15 cellular contexts compared by ENCODE assay signal in the genomic region with DNA sequence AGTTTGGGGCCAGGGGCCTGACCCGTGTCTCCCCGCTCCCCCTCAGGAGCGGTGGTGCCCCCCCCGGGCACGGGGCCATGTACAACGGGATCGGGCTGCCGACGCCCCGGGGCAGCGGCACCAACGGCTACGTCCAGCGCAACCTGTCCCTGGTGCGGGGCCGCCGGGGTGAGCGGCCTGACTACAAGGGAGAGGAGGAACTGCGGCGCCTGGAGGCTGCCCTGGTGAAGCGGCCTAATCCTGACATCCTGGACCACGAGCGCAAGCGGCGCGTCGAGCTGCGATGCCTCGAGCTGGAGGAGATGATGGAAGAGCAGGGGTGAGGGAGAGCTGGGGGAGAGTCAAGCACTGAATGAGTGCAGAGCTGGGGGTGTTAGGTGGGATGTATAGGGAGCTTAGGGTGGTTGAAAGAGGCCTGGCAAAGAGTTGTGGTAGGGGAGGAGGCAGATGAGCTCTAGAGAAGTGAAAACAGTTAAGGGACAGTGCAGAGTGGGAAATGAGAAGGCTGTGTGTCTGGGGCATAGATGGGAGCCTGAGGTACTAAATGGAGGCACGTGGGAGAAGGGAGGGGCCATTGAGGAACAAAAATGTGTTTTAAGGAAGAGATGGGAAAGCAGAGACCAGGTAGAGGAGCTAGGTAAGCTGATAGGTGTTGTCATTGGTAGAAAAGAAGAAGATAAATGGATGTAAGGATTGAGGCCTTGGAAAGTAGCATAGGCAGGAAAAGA. TPM values are rescaled to one million over a fixed set of nuclear protein-coding genes. Genes with fewer than 3 reads are reported as not detected.
DNase-seq lines count a peak whose midpoint lies in the region; ATAC-seq and TF ChIP-seq lines count a peak whose summit lies in the region.
"Had no signal": no experiment of that assay in that cellular context is flagged by ENCODE, and none has a peak within 500 bp of the region (broad histone marks: within the 10 kb centered on the region; RNA-seq: fewer than 3 reads in every experiment).

No MANE protein-coding gene starts in this region.

- H3K36me3 ChIP-seq in ovary = no peaks in the 10 kb centered on the region

- DNase-seq in activated naive CD4-positive, alpha-beta T cell treated with anti-CD3 and anti-CD28 coated beads for 36 hours = no peak
- DNase-seq in activated naive CD4-positive, alpha-beta T cell treated with anti-CD3 and anti-CD28 coated beads, Interleukin-2, amount 50 U/mL, for 16 hours = no peak
- DNase-seq in RWPE1 (ENCODE audit: low spot score) = no peak
- no peak for DNase-seq in immature natural killer cell
- no peak for DNase-seq in stimulated activated naive B cell treated with anti-CD40 and anti-IgM and Interleukin-4, amounts not matched to agents 10 μg/mL and 1 μg/mL and 100 μg/mL, for 72 hours
- DNase-seq in NCI-H526 (lab: John Stamatoyannopoulos, UW) = no peak
- no peak for DNase-seq in SK-N-DZ (ENCODE audit: low spot score)
- DNase-seq in ovary = no peak
- DNase-seq: central memory CD4-positive, alpha-beta T cell; esophagus squamous epithelium; NCI-H510A; RPMI8226; small intestine had no signal

- H3K27me3 Mint-ChIP-seq in activated naive CD4-positive, alpha-beta T cell treated with anti-CD3 and anti-CD28 coated beads for 36 hours (ENCODE audit: low read depth) = no peaks in the 10 kb centered on the region
- H3K27me3 Mint-ChIP-seq in immature natural killer cell (ENCODE audit: low read depth in 3 of 3) = peaks cover 18 to 29% (median 28%) of the 10 kb centered on the region in 3 donors
- no peaks in the 10 kb centered on the region for H3K27me3 Mint-ChIP-seq in stimulated activated naive B cell treated with anti-CD40 and anti-IgM and Interleukin-4, amounts not matched to agents 10 μg/mL and 1 μg/mL and 100 μg/mL, for 72 hours

- H3K36me3 Mint-ChIP-seq in activated naive CD4-positive, alpha-beta T cell treated with anti-CD3 and anti-CD28 coated beads for 36 hours (ENCODE audit: low read depth) = peaks cover 75% of the 10 kb centered on the region
- peaks cover 38 to 45% (median 40%) of the 10 kb centered on the region in 3 donors for H3K36me3 Mint-ChIP-seq in immature natural killer cell
- peaks cover 74 to 84% of the 10 kb centered on the region in 2 donors for H3K36me3 Mint-ChIP-seq in stimulated activated naive B cell treated with anti-CD40 and anti-IgM and Interleukin-4, amounts not matched to agents 10 μg/mL and 1 μg/mL and 100 μg/mL, for 72 hours

- H3K27ac ChIP-seq in RWPE1 = peak overlapping the region; percentile 39
- H3K27ac ChIP-seq in ovary = no peak overlapping the region
- H3K27ac ChIP-seq: esophagus squamous epithelium had no signal

- H3K27me3 ChIP-seq in ovary = no peaks in the 10 kb centered on the region
- H3K27me3 ChIP-seq: esophagus squamous epithelium had no signal

- no peak overlapping the region for H3K4me3 Mint-ChIP-seq in activated naive CD4-positive, alpha-beta T cell treated with anti-CD3 and anti-CD28 coated beads for 36 hours
- H3K4me3 Mint-ChIP-seq in immature natural killer cell = peak overlapping the region in 1 of 5 donors; percentile 16
- peak overlapping the region; percentile 0 to 5 for H3K4me3 Mint-ChIP-seq in stimulated activated naive B cell treated with anti-CD40 and anti-IgM and Interleukin-4, amounts not matched to agents 10 μg/mL and 1 μg/mL and 100 μg/mL, for 72 hours

- no peaks in the 10 kb centered on the region for H3K9me3 ChIP-seq in ovary
- H3K9me3 ChIP-seq: esophagus squamous epithelium had no signal

- no peak for ATAC-seq in stimulated activated naive B cell treated with anti-CD40 and anti-IgM and Interleukin-4, amounts not matched to agents 10 μg/mL and 1 μg/mL and 100 μg/mL, for 72 hours (replicated peaks)

- CTCF ChIA-PET in activated naive CD4-positive, alpha-beta T cell treated with anti-CD3 and anti-CD28 coated beads for 36 hours (lab: Charles Lee) = interaction anchor here (1.4 kb wide), 1 partner anchor 19 kb away, joined by 5 read pairs; no protein-coding TSS in a partner anchor
- CTCF ChIA-PET in RWPE1 (lab: Yijun Ruan, JAX) = no interaction called here

- no peak overlapping the region for H3K4me3 ChIP-seq in ovary

- no peak for TF ChIP-seq POLR2A in ovary (IDR thresholded peaks at IDR 0.05)

- no peak for TF ChIP-seq EP300 in ovary (IDR thresholded peaks at IDR 0.05)

- TF ChIP-seq CTCF in RWPE1 (conservative IDR thresholded peaks at IDR 0.05; ENCODE audit: low read depth) (no peak), ovary (IDR thresholded peaks at IDR 0.05) (no peak)

- H3K9me3 Mint-ChIP-seq in activated naive CD4-positive, alpha-beta T cell treated with anti-CD3 and anti-CD28 coated beads for 36 hours = no peaks in the 10 kb centered on the region
- no peaks in the 10 kb centered on the region for H3K9me3 Mint-ChIP-seq in immature natural killer cell
- peaks cover 0 to under 1% of the 10 kb centered on the region in 2 donors for H3K9me3 Mint-ChIP-seq in stimulated activated naive B cell treated with anti-CD40 and anti-IgM and Interleukin-4, amounts not matched to agents 10 μg/mL and 1 μg/mL and 100 μg/mL, for 72 hours

- peaks cover 25% of the 10 kb centered on the region for H3K4me1 ChIP-seq in ovary (ENCODE audit: insufficient read depth)

- intact Hi-C loops in activated naive CD4-positive, alpha-beta T cell treated with anti-CD3 and anti-CD28 coated beads for 36 hours (cut with micrococcal nuclease) = no loop called here
- intact Hi-C loops in ovary (cut with DNase I) = no loop called here

- peak overlapping the region; percentile 20 for H3K27ac Mint-ChIP-seq in activated naive CD4-positive, alpha-beta T cell treated with anti-CD3 and anti-CD28 coated beads for 36 hours
- peak overlapping the region in 4 of 6 donors; percentile 13 to 90 (median 76) for H3K27ac Mint-ChIP-seq in immature natural killer cell
- H3K27ac Mint-ChIP-seq in stimulated activated naive B cell treated with anti-CD40 and anti-IgM and Interleukin-4, amounts not matched to agents 10 μg/mL and 1 μg/mL and 100 μg/mL, for 72 hours = peak overlapping the region; percentile 49

- POLR2A ChIA-PET in RWPE1 (lab: Yijun Ruan, JAX; ENCODE audit: low non-redundant PET) = interaction anchor here (0.7 kb wide), 1 partner anchor 12 kb away, joined by 3 read pairs; no protein-coding TSS in a partner anchor

- H3K4me1 Mint-ChIP-seq in activated naive CD4-positive, alpha-beta T cell treated with anti-CD3 and anti-CD28 coated beads for 36 hours (ENCODE audit: low read depth) = peaks cover 52% of the 10 kb centered on the region
- H3K4me1 Mint-ChIP-seq in immature natural killer cell = peaks cover 59 to 63% of the 10 kb centered on the region in 2 donors
- peaks cover 42 to 83% of the 10 kb centered on the region in 2 donors for H3K4me1 Mint-ChIP-seq in stimulated activated naive B cell treated with anti-CD40 and anti-IgM and Interleukin-4, amounts not matched to agents 10 μg/mL and 1 μg/mL and 100 μg/mL, for 72 hours

- WGBS in ovary, 3 donors = 81 to 90% (median 82%) methylated on average over 30 of the region's 30 CpGs

RNA-seq across cellular contexts. Expression of a gene that starts 4.0 kb away (rescaled TPM):
- total RNA-seq in activated naive CD4-positive, alpha-beta T cell treated with anti-CD3 and anti-CD28 coated beads for 36 hours = 100 to 1,000 TPM; 607 to 649 TPM
- polyA plus RNA-seq in immature natural killer cell = 100 to 1,000 TPM in 1 of 3 donors, 10 to 100 TPM in 2; 11.5 to 113 (median 24.2) TPM
- polyA plus RNA-seq in SK-N-DZ (2014; cell fraction: cytosol; rRNA removed) = 30.2 and 43.2 TPM in 2 replicates
- polyA plus RNA-seq in SK-N-DZ (2014; cell fraction: nucleus; rRNA removed) = 483 and 895 TPM in 2 replicates
- 100 to 1,000 TPM; 300 to 736 (median 470) TPM for total RNA-seq in ovary
- 100 to 1,000 TPM; 524 to 602 TPM for polyA plus RNA-seq in ovary

RNA-seq across cellular contexts. Expression of a gene that starts 20.6 kb away (rescaled TPM):
- total RNA-seq in activated naive CD4-positive, alpha-beta T cell treated with anti-CD3 and anti-CD28 coated beads for 36 hours = 100 to 1,000 TPM; 177 to 189 TPM
- polyA plus RNA-seq in immature natural killer cell = 100 to 1,000 TPM; 252 to 523 (median 328) TPM
- polyA plus RNA-seq in SK-N-DZ (2014; cell fraction: cytosol; rRNA removed) = 449 and 479 TPM in 2 replicates
- polyA plus RNA-seq in SK-N-DZ (2014; cell fraction: nucleus; rRNA removed) = 255 and 331 TPM in 2 replicates
- 100 to 1,000 TPM; 136 to 498 (median 172) TPM for total RNA-seq in ovary
- 100 to 1,000 TPM in 1 of 2 donors, 1 to 10 TPM in 1; 8.9 to 385 TPM for polyA plus RNA-seq in ovary

RNA-seq across cellular contexts. Expression of a gene that starts 30.9 kb away (rescaled TPM):
- total RNA-seq in activated naive CD4-positive, alpha-beta T cell treated with anti-CD3 and anti-CD28 coated beads for 36 hours = under 1 TPM; 0.12 to 0.17 TPM
- polyA plus RNA-seq in immature natural killer cell (1 to 10 TPM in 2 of 3 donors, not detected in 1; 1.1 to 4.0 TPM), ovary (not detected)
- 0.09 and 0.15 TPM in 2 replicates for polyA plus RNA-seq in SK-N-DZ (2014; cell fraction: cytosol; rRNA removed)
- polyA plus RNA-seq in SK-N-DZ (2014; cell fraction: nucleus; rRNA removed) = 0.21 TPM in 1 of 2 replicates, not detected in the other
- 10 to 100 TPM in 1 of 7 donors, 1 to 10 TPM in 1, under 1 TPM in 3, not detected in 2; 0.36 to 26.8 (median 0.82) TPM for total RNA-seq in ovary
- total RNA-seq: esophagus squamous epithelium, myocyte, ureter had no signal
- polyA plus RNA-seq: small intestine had no signal

RNA-seq across cellular contexts. Expression of a gene that starts 36.4 kb away (rescaled TPM):
- total RNA-seq in activated naive CD4-positive, alpha-beta T cell treated with anti-CD3 and anti-CD28 coated beads for 36 hours = 1 to 10 TPM; 1.7 to 2.4 TPM
- polyA plus RNA-seq in immature natural killer cell (under 1 TPM in 1 of 3 donors, not detected in 2; 0.18 TPM), ovary (1 to 10 TPM in 1 of 2 donors, not detected in 1; 1.3 TPM)
- 2.8 and 3.2 TPM in 2 replicates for polyA plus RNA-seq in SK-N-DZ (2014; cell fraction: cytosol; rRNA removed)
- polyA plus RNA-seq in SK-N-DZ (2014; cell fraction: nucleus; rRNA removed) = 1.5 TPM in 2 replicates
- total RNA-seq in ovary = 1 to 10 TPM in 3 of 7 donors, under 1 TPM in 4; 0.46 to 1.3 (median 0.92) TPM

RNA-seq across cellular contexts. Expression of a gene that starts 41.8 kb away (rescaled TPM):
- not detected for total RNA-seq in activated naive CD4-positive, alpha-beta T cell treated with anti-CD3 and anti-CD28 coated beads for 36 hours
- not detected for polyA plus RNA-seq in immature natural killer cell
- not detected in 2 replicates for polyA plus RNA-seq in SK-N-DZ (2014; cell fraction: cytosol; rRNA removed)
- not detected in 2 replicates for polyA plus RNA-seq in SK-N-DZ (2014; cell fraction: nucleus; rRNA removed)
- under 1 TPM in 1 of 7 donors, not detected in 6; 0.20 TPM for total RNA-seq in ovary
- not detected for polyA plus RNA-seq in ovary
- total RNA-seq: esophagus squamous epithelium, myocyte, ureter had no signal
- polyA plus RNA-seq: small intestine had no signal

Comparison
In these comparisons a context has a peak if more than half of its experiments do, and no peak if none do; other contexts are left out.
1. H3K27ac Mint-ChIP-seq: peak in every context shown above with its lines; median percentile 76 in immature natural killer cell; 49 in stimulated activated naive B cell treated with anti-CD40 and anti-IgM and Interleukin-4, amounts not matched to agents 10 μg/mL and 1 μg/mL and 100 μg/mL, for 72 hours; 20 in activated naive CD4-positive, alpha-beta T cell treated with anti-CD3 and anti-CD28 coated beads for 36 hours.